Comparison of ENCODE assay signal across 8 cellular contexts in genomic region chr10:73771722-73772279, GRCh38. TPM values are rescaled to one million over a fixed set of nuclear protein-coding genes. Genes with fewer than 3 reads are reported as not detected.
DNase-seq lines count a peak whose midpoint lies in the region; ATAC-seq and TF ChIP-seq lines count a peak whose summit lies in the region.

No MANE protein-coding gene starts in this region.

- peak overlapping the region; percentile 90 for H3K27ac ChIP-seq in RWPE2 (ENCODE audit: poor library complexity, severe bottlenecking)

- H3K4me3 Mint-ChIP-seq in brain: peak overlapping the region; percentile 96 to 98 (median 97)

- H3K27me3 ChIP-seq in RWPE2 (ENCODE audit: insufficient read depth, poor library complexity, severe bottlenecking): no peaks in the 10 kb centered on the region

- peak; percentile 5 for ATAC-seq in GM18508 (IDR thresholded peaks at IDR 0.05; ENCODE audit: insufficient read depth, unreplicated experiment)
- peak; percentile 44 for ATAC-seq in HG03175 (IDR thresholded peaks at IDR 0.05; ENCODE audit: unreplicated experiment)
- peak; percentile 2; the same call in 1 of the 3 replicates for ATAC-seq in RWPE2 (ENCODE audit: low read depth)
- no peak for ATAC-seq in GM21360 (IDR thresholded peaks at IDR 0.05; ENCODE audit: unreplicated experiment)

- H3K27ac Mint-ChIP-seq in brain: peak overlapping the region; percentile 96 to 99 (median 98)

- H3K9me3 Mint-ChIP-seq in brain: peaks cover 0 to 5% (median 0%) of the 10 kb centered on the region in 5 experiments

- peaks cover 72% of the 10 kb centered on the region for H3K36me3 ChIP-seq in RWPE2 (ENCODE audit: low read depth)

- H3K27me3 Mint-ChIP-seq in brain: peaks cover 4% of the 10 kb centered on the region

- H3K4me1 ChIP-seq in RWPE2 (ENCODE audit: insufficient read depth, poor library complexity, severe bottlenecking): peaks cover 10% of the 10 kb centered on the region

- H3K4me3 ChIP-seq in RWPE2 (ENCODE audit: severe bottlenecking): peak overlapping the region; percentile 52

- H3K36me3 Mint-ChIP-seq in brain: peaks cover 61% of the 10 kb centered on the region

- no peaks in the 10 kb centered on the region for H3K9me3 ChIP-seq in RWPE2 (ENCODE audit: severe bottlenecking)

- DNase-seq in AG08396 (ENCODE audit: low spot score) (peak; percentile 93), RWPE2 (ENCODE audit: low spot score) (no peak), iPS-NIHi7 (ENCODE audit: extremely low spot score) (peak; percentile 94)
- DNase-seq in stimulated activated CD4-positive, alpha-beta T cell treated with anti-CD3 and anti-CD28 coated beads, Interleukin-12 subunit alpha, Interleukin-12 subunit beta, amount 100 ng/mL, for 4 hours: peak; percentile 75

- TF ChIP-seq CTCF in RWPE2 (IDR thresholded peaks at IDR 0.05; ENCODE audit: poor library complexity, severe bottlenecking) (no peak), brain (conservative IDR thresholded peaks at IDR 0.05) (no peak)

- H3K4me1 Mint-ChIP-seq in brain: peaks cover 48% of the 10 kb centered on the region

RNA-seq across cellular contexts. Expression of gene CHCHD1, which starts 10.0 kb away (rescaled TPM):
- 35.9 TPM for polyA plus RNA-seq in brain (ENCODE audit: insufficient read depth, low read depth, low replicate concordance)

RNA-seq across cellular contexts. Expression of gene ZSWIM8, which starts 13.6 kb away (rescaled TPM):
- 81.2 TPM for polyA plus RNA-seq in brain (ENCODE audit: insufficient read depth, low read depth, low replicate concordance)

RNA-seq across cellular contexts. Expression of gene SEC24C, which starts 27.6 kb away (rescaled TPM):
- 67.7 TPM for polyA plus RNA-seq in brain (ENCODE audit: insufficient read depth, low read depth, low replicate concordance)

RNA-seq across cellular contexts. Expression of gene NDST2, which starts 39.6 kb away (rescaled TPM):
- 9.0 TPM for polyA plus RNA-seq in brain (ENCODE audit: insufficient read depth, low read depth, low replicate concordance)
